Comparison of ENCODE assay signal across 30 cellular contexts in the genomic region with DNA sequence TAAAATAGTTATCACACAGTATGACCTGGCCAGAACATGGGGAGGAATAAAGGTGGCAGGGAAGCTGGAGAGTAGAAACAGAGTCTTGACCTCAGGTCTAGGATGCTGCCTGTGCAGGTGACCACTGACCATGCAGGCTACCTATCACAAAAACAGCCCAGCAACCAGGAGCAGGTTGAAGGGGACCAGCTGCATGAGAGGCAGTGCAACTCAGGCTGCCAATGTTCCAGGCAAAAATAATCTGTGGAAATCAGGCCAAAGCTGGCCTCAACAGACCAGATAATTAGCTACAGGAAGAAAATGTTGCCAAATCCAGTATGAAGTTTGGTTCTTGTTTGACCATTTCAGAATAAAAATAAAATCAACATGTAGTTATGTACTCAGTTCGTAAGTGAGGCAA.
"Had no signal": no experiment of that assay in that cellular context is flagged by ENCODE, and none has a peak within 500 bp of the region (broad histone marks: within the 10 kb centered on the region; RNA-seq: fewer than 3 reads in every experiment).

No MANE protein-coding gene starts in this region.

- H3K4me1 Mint-ChIP-seq: central memory CD8-positive, alpha-beta T cell; immature natural killer cell; natural killer cell; neural progenitor cell had no signal

- ATAC-seq: heart left ventricle, left colon, lower lobe of right lung, natural killer cell, right cardiac atrium had no signal

- H3K4me2 ChIP-seq: neural progenitor cell had no signal

- H3K4me3 Mint-ChIP-seq: activated CD4-positive, alpha-beta memory T cell treated with anti-CD3 and anti-CD28 coated beads, Interleukin-2, amount 10 ng/mL, durations not matched to agents 7 days and 5 days; activated CD4-positive, alpha-beta T cell treated with anti-CD3 and anti-CD28 coated beads, Interleukin-2, amount 10 ng/mL, durations not matched to agents 24 days and 14 days; activated naive CD4-positive, alpha-beta T cell treated with anti-CD3 and anti-CD28 coated beads, Interleukin-2, amount 10 ng/mL, durations not matched to agents 7 days and 5 days; activated naive CD8-positive, alpha-beta T cell treated with anti-CD3 and anti-CD28 coated beads, Interleukin-2, amount 10 ng/mL, durations not matched to agents 7 days and 5 days; activated T-cell treated with anti-CD3 and anti-CD28 coated beads, Interleukin-2, amount 50 U/mL, for 24 hours; central memory CD8-positive, alpha-beta T cell; immature natural killer cell; natural killer cell; neural progenitor cell; T-helper 1 cell treated with Interleukin-12 subunit alpha and Interleukin-12 subunit beta and Interleukin-4 antibody, amounts not matched to agents 30 μg/mL and 1 μg/mL, for 36 hours; type B pancreatic cell had no signal

- H3K9me3 ChIP-seq: breast epithelium, colonic mucosa, heart left ventricle, lower lobe of right lung, spleen, thoracic aorta, vagina had no signal

- H3K27me3 ChIP-seq: breast epithelium, colonic mucosa, heart left ventricle, neural progenitor cell, spleen, vagina had no signal

- H2AFZ ChIP-seq: neural progenitor cell had no signal

- H3K9me3 Mint-ChIP-seq: activated CD4-positive, alpha-beta memory T cell treated with anti-CD3 and anti-CD28 coated beads, Interleukin-2, amount 10 ng/mL, durations not matched to agents 7 days and 5 days; activated naive CD4-positive, alpha-beta T cell treated with anti-CD3 and anti-CD28 coated beads, Interleukin-2, amount 10 ng/mL, durations not matched to agents 7 days and 5 days; activated T-cell treated with anti-CD3 and anti-CD28 coated beads, Interleukin-2, amount 50 U/mL, for 24 hours; immature natural killer cell; natural killer cell; neural progenitor cell; T-helper 1 cell treated with Interleukin-12 subunit alpha and Interleukin-12 subunit beta and Interleukin-4 antibody, amounts not matched to agents 30 μg/mL and 1 μg/mL, for 36 hours had no signal

- H3K4me1 ChIP-seq: breast epithelium, colonic mucosa, lower lobe of right lung, neural progenitor cell, spleen, vagina had no signal

- DNase-seq: activated CD4-positive, alpha-beta memory T cell treated with anti-CD3 and anti-CD28 coated beads, Interleukin-2, amount 10 ng/mL, durations not matched to agents 7 days and 5 days; activated CD4-positive, alpha-beta T cell treated with anti-CD3 and anti-CD28 coated beads, Interleukin-2, amount 10 ng/mL, durations not matched to agents 24 days and 14 days; activated CD4-positive, CD25-positive, alpha-beta regulatory T cell treated with anti-CD3 and anti-CD28 coated beads, Interleukin-2, amount 50 U/mL, for 72 hours; activated CD8-positive, alpha-beta memory T cell treated with anti-CD3 and anti-CD28 coated beads, Interleukin-2, amount 50 U/mL, for 48 hours; activated gamma-delta T cell; activated naive CD4-positive, alpha-beta T cell treated with anti-CD3 and anti-CD28 coated beads, Interleukin-2, amount 10 ng/mL, durations not matched to agents 7 days and 5 days; activated naive CD8-positive, alpha-beta T cell treated with anti-CD3 and anti-CD28 coated beads, Interleukin-2, amount 10 ng/mL, durations not matched to agents 7 days and 5 days; activated T-cell treated with anti-CD3 and anti-CD28 coated beads, Interleukin-2, amount 50 U/mL, for 24 hours; colonic mucosa; effector memory CD4-positive, alpha-beta T cell; foreskin fibroblast; heart left ventricle; hypothalamus; immature natural killer cell; kidney; left colon; lower lobe of right lung; mesendoderm; natural killer cell; spleen; stimulated activated naive CD4-positive, alpha-beta T cell treated with Interleukin-2 at 50 U/mL for 16 hours; T1000 had no signal

- H3K27ac ChIP-seq: breast epithelium, colonic mucosa, lower lobe of right lung, neural progenitor cell, spleen, thoracic aorta, vagina had no signal

- H3K36me3 ChIP-seq: breast epithelium, colonic mucosa, heart left ventricle, lower lobe of right lung, neural progenitor cell, spleen, thoracic aorta, vagina had no signal

- H3K9ac ChIP-seq: neural progenitor cell had no signal

- H3K27ac Mint-ChIP-seq: activated CD4-positive, alpha-beta memory T cell treated with anti-CD3 and anti-CD28 coated beads, Interleukin-2, amount 10 ng/mL, durations not matched to agents 7 days and 5 days; activated CD4-positive, alpha-beta T cell treated with anti-CD3 and anti-CD28 coated beads, Interleukin-2, amount 10 ng/mL, durations not matched to agents 24 days and 14 days; activated naive CD4-positive, alpha-beta T cell treated with anti-CD3 and anti-CD28 coated beads, Interleukin-2, amount 10 ng/mL, durations not matched to agents 7 days and 5 days; activated naive CD8-positive, alpha-beta T cell treated with anti-CD3 and anti-CD28 coated beads, Interleukin-2, amount 10 ng/mL, durations not matched to agents 7 days and 5 days; activated T-cell treated with anti-CD3 and anti-CD28 coated beads, Interleukin-2, amount 50 U/mL, for 24 hours; immature natural killer cell; natural killer cell; neural progenitor cell; T-helper 1 cell treated with Interleukin-12 subunit alpha and Interleukin-12 subunit beta and Interleukin-4 antibody, amounts not matched to agents 30 μg/mL and 1 μg/mL, for 36 hours; type B pancreatic cell had no signal

- H3K4me3 ChIP-seq: breast epithelium, colonic mucosa, heart left ventricle, lower lobe of right lung, neural progenitor cell, spleen, thoracic aorta, vagina had no signal
